In genomic region chr3:115517457-115518050, GRCh38 we compare ENCODE assay signal across 16 cellular contexts.
DNase-seq lines count a peak whose midpoint lies in the region; ATAC-seq and TF ChIP-seq lines count a peak whose summit lies in the region.
"Had no signal": no experiment of that assay in that cellular context is flagged by ENCODE, and none has a peak within 500 bp of the region (broad histone marks: within the 10 kb centered on the region; RNA-seq: fewer than 3 reads in every experiment).

No MANE protein-coding gene starts in this region.

- dilution Hi-C loops in mammary epithelial cell (cut with HindIII; ENCODE audit: low sequenced_read_pairs), result no loop called here

- H3K4me1 ChIP-seq in mammary epithelial cell (ENCODE audit: insufficient read depth, low read length) (peaks cover 15% of the 10 kb centered on the region), smooth muscle cell (ENCODE audit: low read depth) (peaks cover 16% of the 10 kb centered on the region), PC-9 (replicated peaks; ENCODE audit: insufficient read depth) (no peaks in the 10 kb centered on the region)
- H3K4me1 ChIP-seq: Caco-2 had no signal

- H3K27ac Mint-ChIP-seq in MCF 10A (ENCODE audit: low read depth, unreplicated experiment), result no peak overlapping the region
- no peak overlapping the region for H3K27ac Mint-ChIP-seq in activated naive CD8-positive, alpha-beta T cell treated with anti-CD3 and anti-CD28 coated beads, Interleukin-2, amount 50 U/mL, for 24 hours

- in situ Hi-C loops in mammary epithelial cell (cut with MboI; ENCODE audit: low sequenced_read_pairs in 2 of 2), result no loop called here

- no peaks in the 10 kb centered on the region for H3K9me3 Mint-ChIP-seq in MCF 10A (ENCODE audit: unreplicated experiment)
- H3K9me3 Mint-ChIP-seq in activated naive CD8-positive, alpha-beta T cell treated with anti-CD3 and anti-CD28 coated beads, Interleukin-2, amount 50 U/mL, for 24 hours, result no peaks in the 10 kb centered on the region

- no peaks in the 10 kb centered on the region for H3F3A ChIP-seq in smooth muscle cell (ENCODE audit: low read depth)
- H3F3A ChIP-seq in PC-9 (ENCODE audit: insufficient read depth, low read depth), result no peaks in the 10 kb centered on the region

- no peaks in the 10 kb centered on the region for H3K36me3 Mint-ChIP-seq in MCF 10A (ENCODE audit: insufficient read depth, unreplicated experiment)
- H3K36me3 Mint-ChIP-seq in activated naive CD8-positive, alpha-beta T cell treated with anti-CD3 and anti-CD28 coated beads, Interleukin-2, amount 50 U/mL, for 24 hours (ENCODE audit: low read depth), result no peaks in the 10 kb centered on the region

- no peaks in the 10 kb centered on the region for H3K27me3 ChIP-seq in mammary epithelial cell (ENCODE audit: insufficient read depth, low read length)
- H3K27me3 ChIP-seq in smooth muscle cell (ENCODE audit: low read depth), result no peaks in the 10 kb centered on the region
- H3K27me3 ChIP-seq in PC-9 (ENCODE audit: insufficient read depth, low read depth), result no peaks in the 10 kb centered on the region
- H3K27me3 ChIP-seq: tibial artery had no signal

- POLR2A ChIA-PET in MCF 10A (lab: Yijun Ruan, JAX) (no interaction called here), PC-9 (lab: Charles Lee; ENCODE audit: unreplicated experiment) (no interaction called here)

- CTCF ChIA-PET in mammary epithelial cell (lab: Charles Lee; ENCODE audit: low non-redundant PET), result no interaction called here
- CTCF ChIA-PET in MCF 10A (lab: Yijun Ruan, JAX), result interaction anchor here (0.6 to 1.1 kb wide), 3 partner anchors 26 to 300 kb away, joined by 3 to 4 read pairs (median 3); no protein-coding TSS in a partner anchor
- CTCF ChIA-PET in PC-9 (lab: Charles Lee), result no interaction called here

- WGBS in mammary epithelial cell (ENCODE audit: low coverage, missing lambda C conversion rate), result 92% methylated on average over 3 of the region's 3 CpGs
- WGBS in smooth muscle cell (ENCODE audit: low lambda C conversion rate), result 75% methylated on average over 3 of the region's 3 CpGs

- H3K9me2 ChIP-seq in PC-9 (ENCODE audit: insufficient read depth), result no peaks in the 10 kb centered on the region

- H2AFZ ChIP-seq in mammary epithelial cell (ENCODE audit: low read depth, low read length) (no peak overlapping the region), smooth muscle cell (ENCODE audit: low read depth) (no peak overlapping the region), PC-9 (no peak overlapping the region)

- BruUV-seq in mammary epithelial cell (replicated peaks; lab: Mats Ljungman, UMichigan) (no TSS peak), MCF 10A (replicated peaks; lab: Mats Ljungman, UMichigan) (no TSS peak), PC-9 (replicated peaks; lab: Mats Ljungman, UMichigan) (no TSS peak)

- H3K9ac ChIP-seq in mammary epithelial cell (ENCODE audit: insufficient read depth, low read length) (no peak overlapping the region), smooth muscle cell (ENCODE audit: low read depth) (no peak overlapping the region)

- peaks cover 16% of the 10 kb centered on the region for H3K4me1 Mint-ChIP-seq in MCF 10A (ENCODE audit: insufficient read depth, unreplicated experiment)
- peaks cover 13% of the 10 kb centered on the region for H3K4me1 Mint-ChIP-seq in activated naive CD8-positive, alpha-beta T cell treated with anti-CD3 and anti-CD28 coated beads, Interleukin-2, amount 50 U/mL, for 24 hours

- no peaks in the 10 kb centered on the region for H3K9me3 ChIP-seq in mammary epithelial cell (replicated peaks; ENCODE audit: insufficient read depth, low read length)
- no peaks in the 10 kb centered on the region for H3K9me3 ChIP-seq in smooth muscle cell (replicated peaks; ENCODE audit: low read depth)
- H3K9me3 ChIP-seq in PC-9 (ENCODE audit: insufficient read depth, low read depth), result no peaks in the 10 kb centered on the region
- H3K9me3 ChIP-seq: Caco-2, tibial artery had no signal

- intact Hi-C loops in mammary epithelial cell (cut with micrococcal nuclease) (loop anchor here (10.0 kb wide), 1 partner anchor 107 kb away; the partner anchor contains the start of gene GAP43), MCF 10A (cut with micrococcal nuclease) (no loop called here), PC-9 (cut with micrococcal nuclease; ENCODE audit: unreplicated experiment) (loop anchor here (10.0 kb wide), 1 partner anchor 273 kb away; no protein-coding TSS in a partner anchor)

- no peak overlapping the region for H3K4me3 Mint-ChIP-seq in MCF 10A (ENCODE audit: unreplicated experiment)
- H3K4me3 Mint-ChIP-seq in activated naive CD8-positive, alpha-beta T cell treated with anti-CD3 and anti-CD28 coated beads, Interleukin-2, amount 50 U/mL, for 24 hours, result no peak overlapping the region

- H3K4me2 ChIP-seq in mammary epithelial cell (ENCODE audit: insufficient read depth, low read depth, low read length) (no peak overlapping the region), smooth muscle cell (peak overlapping the region; percentile 56), PC-9 (no peak overlapping the region)

- H3K4me3 ChIP-seq in mammary epithelial cell (replicated peaks in 1 of 3; ENCODE audit: insufficient read depth in 1 of 3, low read depth in 2 of 3, low read length in 3 of 3) (no peak overlapping the region), smooth muscle cell (no peak overlapping the region), PC-9 (no peak overlapping the region)
- H3K4me3 ChIP-seq: tibial artery had no signal

- H3K36me3 ChIP-seq in mammary epithelial cell (ENCODE audit: insufficient read depth, low read length) (no peaks in the 10 kb centered on the region), smooth muscle cell (ENCODE audit: low read depth) (no peaks in the 10 kb centered on the region), PC-9 (ENCODE audit: low read depth) (no peaks in the 10 kb centered on the region)
- H3K36me3 ChIP-seq: tibial artery had no signal

- peak; percentile 8 for DNase-seq in mammary epithelial cell
- DNase-seq in MCF 10A (ENCODE audit: unreplicated experiment), result no peak
- DNase-seq in activated naive CD8-positive, alpha-beta T cell treated with anti-CD3 and anti-CD28 coated beads, Interleukin-2, amount 50 U/mL, for 24 hours, result no peak
- no peak for DNase-seq in smooth muscle cell (lab: John Stamatoyannopoulos, UW; ENCODE audit: unreplicated experiment)
- no peak for DNase-seq in PC-9
- DNase-seq: activated naive CD4-positive, alpha-beta T cell treated with anti-CD3 and anti-CD28 coated beads, Interleukin-2, amount 50 U/mL, for 16 hours; Caco-2; effector CD4-positive, alpha-beta T cell; hippocampal formation; NCI-H2107; NCI-H526 treated with DMSO at 0.1 percent for 48 hours had no signal

- no peaks in the 10 kb centered on the region for H3K27me3 Mint-ChIP-seq in MCF 10A (ENCODE audit: insufficient read depth, unreplicated experiment)
- peaks cover 15% of the 10 kb centered on the region for H3K27me3 Mint-ChIP-seq in activated naive CD8-positive, alpha-beta T cell treated with anti-CD3 and anti-CD28 coated beads, Interleukin-2, amount 50 U/mL, for 24 hours

- no peak overlapping the region for H3K27ac ChIP-seq in mammary epithelial cell (ENCODE audit: insufficient read depth, low read depth, low read length)
- H3K27ac ChIP-seq in smooth muscle cell (ENCODE audit: low read depth), result peak overlapping the region; percentile 41
- no peak overlapping the region for H3K27ac ChIP-seq in PC-9
- H3K27ac ChIP-seq: tibial artery had no signal

- H3K79me2 ChIP-seq in mammary epithelial cell (ENCODE audit: insufficient read depth, low read length) (no peaks in the 10 kb centered on the region), smooth muscle cell (ENCODE audit: low read depth) (no peaks in the 10 kb centered on the region), PC-9 (ENCODE audit: low read depth) (no peaks in the 10 kb centered on the region)

- TF ChIP-seq CTCF in mammary epithelial cell (conservative IDR thresholded peaks at IDR 0.05 in 1 of 2, IDR thresholded peaks at IDR 0.05 in 1 of 2; ENCODE audit: extremely low read depth in 1 of 2, insufficient read depth in 1 of 2, low read depth in 1 of 2, low read length in 2 of 2) (no peak), MCF 10A (IDR thresholded peaks at IDR 0.05; ENCODE audit: unreplicated experiment) (no peak), smooth muscle cell (IDR thresholded peaks at IDR 0.05; ENCODE audit: borderline replicate concordance, insufficient read depth, poor library complexity, severe bottlenecking) (no peak), PC-9 (conservative IDR thresholded peaks at IDR 0.05) (no peak)

- ATAC-seq in HG02884 (IDR thresholded peaks at IDR 0.05; ENCODE audit: unreplicated experiment), result peak; percentile 50
- ATAC-seq in activated naive CD8-positive, alpha-beta T cell treated with anti-CD3 and anti-CD28 coated beads, Interleukin-2, amount 50 U/mL, for 24 hours, result peak; percentile 34
- ATAC-seq in HG03520 (IDR thresholded peaks at IDR 0.05; ENCODE audit: unreplicated experiment), result no peak
- no peak for ATAC-seq in HG03280 (IDR thresholded peaks at IDR 0.05; ENCODE audit: unreplicated experiment)
- ATAC-seq: HepG2 had no signal

- no peaks in the 10 kb centered on the region for H4K20me1 ChIP-seq in mammary epithelial cell (ENCODE audit: insufficient read depth, low read length)
- H4K20me1 ChIP-seq in smooth muscle cell (ENCODE audit: low read depth), result no peaks in the 10 kb centered on the region
- H4K20me1 ChIP-seq in PC-9 (ENCODE audit: insufficient read depth), result no peaks in the 10 kb centered on the region

Comparison
In these comparisons a context has a peak if more than half of its experiments do, and no peak if none do; other contexts are left out.
1. ATAC-seq: peak in HG02884 (single experiment) and activated naive CD8-positive, alpha-beta T cell treated with anti-CD3 and anti-CD28 coated beads, Interleukin-2, amount 50 U/mL, for 24 hours (single experiment); none in HG03520 (single experiment) and HG03280 (single experiment).